ENCODE assay signal across 8 cellular contexts in the genomic region with DNA sequence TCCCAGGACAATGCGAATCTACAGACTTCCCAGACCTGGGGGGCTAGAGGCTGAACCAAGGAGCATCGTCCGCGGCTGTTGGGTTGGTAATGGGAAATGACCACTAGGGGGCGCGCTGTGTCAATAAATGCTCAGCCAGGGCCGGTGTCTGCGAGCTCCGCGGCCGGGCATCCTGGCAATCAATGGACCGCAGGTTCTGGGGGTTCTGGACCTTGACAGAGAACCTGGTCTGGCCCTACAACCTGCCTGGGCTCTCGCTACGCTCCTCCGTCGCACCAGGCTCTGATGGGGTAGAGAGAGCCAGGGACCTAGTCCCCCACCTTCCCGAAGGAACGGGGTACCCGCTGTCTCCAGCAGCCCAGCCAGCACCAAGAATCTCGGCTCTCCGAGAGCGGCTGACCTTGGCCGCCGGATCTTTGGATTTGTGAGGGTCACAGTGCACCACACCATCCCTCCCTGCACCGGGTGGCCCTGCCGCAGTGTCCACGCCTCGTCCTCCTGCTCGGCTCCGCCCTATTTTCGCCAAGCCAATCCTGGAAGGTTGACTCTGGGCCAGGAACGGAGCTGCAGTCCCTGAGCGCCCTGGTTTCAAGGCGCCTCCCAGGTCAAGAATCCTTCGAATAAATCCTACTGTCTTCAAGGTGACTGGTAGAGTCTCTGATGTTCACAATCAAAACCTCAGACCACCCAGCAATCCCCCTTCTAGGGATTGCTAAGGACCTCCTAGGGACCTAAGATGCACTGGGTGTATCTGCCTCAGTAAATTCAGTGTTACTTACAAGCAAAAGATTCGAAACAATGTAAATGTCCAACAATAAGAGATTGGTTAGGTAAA. TPM values are rescaled to one million over a fixed set of nuclear protein-coding genes. Genes with fewer than 3 reads are reported as not detected.
A peak's percentile ranks its signal among the peaks of the same experiment; 100 is the strongest.
DNase-seq lines count a peak whose midpoint lies in the region; ATAC-seq and TF ChIP-seq lines count a peak whose summit lies in the region.

No MANE protein-coding gene starts in this region.

- H3K27ac ChIP-seq in AG04450 (ENCODE audit: low read depth, low read length): peak overlapping the region; percentile 12

- DNase-seq in AG04450 (ENCODE audit: low read depth, low spot score): no peak
- peak; percentile 56 to 63 for DNase-seq in NOMO-1 (lab: John Stamatoyannopoulos, UW; ENCODE audit: unreplicated experiment in 2 of 2)
- peak; percentile 68 for DNase-seq in activated CD8-positive, alpha-beta memory T cell treated with anti-CD3 and anti-CD28 coated beads, Interleukin-2, amount 50 U/mL, for 1 hour (ENCODE audit: extremely low read depth)
- DNase-seq in epidermal melanocyte (ENCODE audit: insufficient read length, low spot score): peak; percentile 96
- peak; percentile 86 to 94 for DNase-seq in mesothelial cell of epicardium (ENCODE audit: low spot score in 2 of 2, unreplicated experiment in 2 of 2)
- peak; percentile 87 for DNase-seq in stimulated activated CD8-positive, alpha-beta memory T cell treated with anti-CD3 and anti-CD28 coated beads, Interleukin-15, amount 100 ng/mL, for 24 hours (ENCODE audit: low read depth)

- H3K36me3 Mint-ChIP-seq in mesothelial cell of epicardium: peaks cover 3% of the 10 kb centered on the region

- H3K4me3 ChIP-seq in AG04450 (ENCODE audit: low read depth, low read length): peak overlapping the region; percentile 74

- H3K9me3 Mint-ChIP-seq in mesothelial cell of epicardium: peaks cover 15% of the 10 kb centered on the region

- peak overlapping the region; percentile 78 for H3K4me3 Mint-ChIP-seq in mesothelial cell of epicardium

- peaks cover 5% of the 10 kb centered on the region for H3K9me3 ChIP-seq in AG04450 (ENCODE audit: control insufficient read depth, insufficient read depth, low read length)

- CTCF ChIA-PET in AG04450 (lab: Charles Lee): interaction anchor here (0.6 to 4.0 kb wide), 38 partner anchors 9 to 1230 kb away, joined by 3 to 24 read pairs (median 5); partner anchors contain the start of genes CKLF, CMTM3, DYNC1LI2 and NAE1

- peaks cover 14% of the 10 kb centered on the region for H3K27me3 Mint-ChIP-seq in mesothelial cell of epicardium (ENCODE audit: low read depth)

- H3K4me1 Mint-ChIP-seq in mesothelial cell of epicardium: peaks cover 26% of the 10 kb centered on the region

- ATAC-seq in GM18907 (IDR thresholded peaks at IDR 0.05; ENCODE audit: unreplicated experiment) (peak; percentile 94), HG03460 (IDR thresholded peaks at IDR 0.05; ENCODE audit: unreplicated experiment) (peak; percentile 86)

- H3K27ac Mint-ChIP-seq in mesothelial cell of epicardium: peak overlapping the region; percentile 15

- peak; percentile 85 for TF ChIP-seq CTCF in AG04450 (IDR thresholded peaks at IDR 0.05; ENCODE audit: low read depth, low read length)
- TF ChIP-seq CTCF in mesothelial cell of epicardium (IDR thresholded peaks at IDR 0.05; ENCODE audit: unreplicated experiment): peak; percentile 99

- POLR2A ChIA-PET in AG04450 (lab: Yijun Ruan, JAX): interaction anchor here (0.6 kb wide), 1 partner anchor 349 kb away, joined by 3 read pairs; no protein-coding TSS in a partner anchor

- peaks cover 26% of the 10 kb centered on the region for H3K27me3 ChIP-seq in AG04450 (ENCODE audit: control insufficient read depth, insufficient read depth, low read length)

RNA-seq across cellular contexts. Expression of gene BEAN1, which starts 20.3 kb away (rescaled TPM):
- polyA plus RNA-seq in AG04450 (2011; rRNA removed): not detected in 2 replicates
- polyA minus RNA-seq in AG04450 (2011; rRNA and poly(A)+ RNA removed): not detected in 2 replicates
- total RNA-seq in mesothelial cell of epicardium: 0.82 to 1.1 TPM (median 1.0 TPM) in 3 replicates

RNA-seq across cellular contexts. Expression of gene CDH5, which starts 40.3 kb away (rescaled TPM):
- 0.02 TPM in 1 of 2 replicates, not detected in the other for polyA plus RNA-seq in AG04450 (2011; rRNA removed)
- polyA minus RNA-seq in AG04450 (2011; rRNA and poly(A)+ RNA removed): not detected in 2 replicates
- total RNA-seq in mesothelial cell of epicardium: 0.09 to 0.27 TPM (median 0.16 TPM) in 3 replicates
